Comparison of ENCODE assay signal across 8 cellular contexts in genomic region chr11:128965485-128965884, GRCh38. TPM values are rescaled to one million over a fixed set of nuclear protein-coding genes. Genes with fewer than 3 reads are reported as not detected.
DNase-seq lines count a peak whose midpoint lies in the region; ATAC-seq and TF ChIP-seq lines count a peak whose summit lies in the region.
"Had no signal": no experiment of that assay in that cellular context is flagged by ENCODE, and none has a peak within 500 bp of the region (broad histone marks: within the 10 kb centered on the region; RNA-seq: fewer than 3 reads in every experiment).

No MANE protein-coding gene starts in this region.

- no peak overlapping the region for H3K4me3 ChIP-seq in mucosa of descending colon

- H3K9me3 ChIP-seq in mucosa of descending colon: no peaks in the 10 kb centered on the region
- H3K9me3 ChIP-seq: neutrophil had no signal

- intact Hi-C loops in mucosa of descending colon (cut with DNase I, micrococcal nuclease): no loop called here

- no peaks in the 10 kb centered on the region for H3K36me3 ChIP-seq in mucosa of descending colon (ENCODE audit: low read depth)
- H3K36me3 ChIP-seq: neutrophil had no signal

- no peak for TF ChIP-seq CTCF in mucosa of descending colon (IDR thresholded peaks at IDR 0.05)

- DNase-seq in mucosa of descending colon (no peak), NCI-H187 treated with DMSO at 0.1 percent for 48 hours (lab: John Stamatoyannopoulos, UW) (no peak), inferior parietal cortex (ENCODE audit: extremely low spot score) (no peak), NCI-H2196 treated with DMSO at 0.1 percent for 48 hours (lab: John Stamatoyannopoulos, UW; ENCODE audit: unreplicated experiment) (no peak)

- ATAC-seq in GM18909 (IDR thresholded peaks at IDR 0.05; ENCODE audit: poor library complexity, unreplicated experiment) (peak; percentile 97), GM21786 (IDR thresholded peaks at IDR 0.05; ENCODE audit: unreplicated experiment) (peak; percentile 99), HG03571 (IDR thresholded peaks at IDR 0.05; ENCODE audit: unreplicated experiment) (peak; percentile 92), mucosa of descending colon (peak; percentile 47)

- no peaks in the 10 kb centered on the region for H3K4me1 ChIP-seq in mucosa of descending colon (ENCODE audit: low read depth)

RNA-seq across cellular contexts. Expression of gene TP53AIP1, which starts 22.8 kb away (rescaled TPM):
- total RNA-seq in mucosa of descending colon: under 1 TPM; 0.25 to 0.55 (median 0.36) TPM

Comparison
In these comparisons a context has a peak if more than half of its experiments do, and no peak if none do; other contexts are left out.
1. ATAC-seq: peak in every context shown above with its lines; median percentile 99 in GM21786; 97 in GM18909; 92 in HG03571; 47 in mucosa of descending colon.